In genomic region chr1:109619655-109620395, GRCh38 we compare ENCODE assay signal across 8 cellular contexts. TPM values are rescaled to one million over a fixed set of nuclear protein-coding genes. Genes with fewer than 3 reads are reported as not detected.
DNase-seq lines count a peak whose midpoint lies in the region; ATAC-seq, FAIRE-seq and TF ChIP-seq lines count a peak whose summit lies in the region.

TSS of gene AMPD2 (plus strand) at chr1:109619837. CDS start at chr1:109621176, 1,339 bp downstream.

- CTCF ChIA-PET in WTC11 (lab: Charles Lee), result interaction anchor here (0.5 to 2.8 kb wide), 18 partner anchors 10 to 171 kb away, joined by 3 to 44 read pairs (median 4); partner anchors contain the start of genes CYB561D1 and GNAI3

- H3K9me3 ChIP-seq in keratinocyte (ENCODE audit: control insufficient read depth, low read depth, low read length), result no peaks in the 10 kb centered on the region

- H3K9me1 ChIP-seq in keratinocyte (ENCODE audit: control insufficient read depth, extremely low read depth, insufficient read depth, low read length), result no peaks in the 10 kb centered on the region

- H3K9ac ChIP-seq in keratinocyte (ENCODE audit: control insufficient read depth, extremely low read depth, insufficient read depth, low read length), result peak within 1 kb of the TSS; percentile 90

- no peaks in the 10 kb centered on the region for H3K36me3 ChIP-seq in keratinocyte (ENCODE audit: control insufficient read depth in 2 of 2, extremely low read depth in 1 of 2, insufficient read depth in 2 of 2, low read length in 2 of 2)

- peak within 1 kb of the TSS; percentile 99 for H3K4me2 ChIP-seq in keratinocyte (ENCODE audit: control insufficient read depth, extremely low read depth, insufficient read depth, low read depth, low read length)

- DNase-seq in GM12892 (ENCODE audit: insufficient read length), result peak; percentile 69
- DNase-seq in NCI-H146 treated with DMSO at 0.1 percent for 48 hours (lab: John Stamatoyannopoulos, UW; ENCODE audit: unreplicated experiment), result peak; percentile 39
- DNase-seq in WTC11 (ENCODE audit: low spot score), result peak; percentile 76
- peak in 13 of 61 donors; percentile 21 to 65 (median 36) for DNase-seq in caudate nucleus (lab: John Stamatoyannopoulos, UW)
- no peak for DNase-seq in keratinocyte (ENCODE audit: low read depth, low spot score)
- DNase-seq in stimulated activated CD4-positive, alpha-beta T cell treated with anti-CD3 and anti-CD28 coated beads, Interleukin-15, amount 100 ng/mL, for 48 hours (ENCODE audit: low read depth in 2 of 2), result peak; percentile 50 to 67
- DNase-seq in putamen (ENCODE audit: low spot score), result no peak

- H3K27me3 Mint-ChIP-seq in WTC11 (ENCODE audit: low read depth), result no peaks in the 10 kb centered on the region

- ATAC-seq in HG02610 (IDR thresholded peaks at IDR 0.05; ENCODE audit: unreplicated experiment), result peak; percentile 48
- ATAC-seq in WTC11, result peak; percentile 59

- H3K4me1 Mint-ChIP-seq in WTC11, result peaks cover 40% of the 10 kb centered on the region

- H3K36me3 Mint-ChIP-seq in WTC11, result no peaks in the 10 kb centered on the region

- POLR2A ChIA-PET in WTC11 (lab: Charles Lee), result interaction anchor here (1.0 to 2.6 kb wide), 2 partner anchors 24 to 71 kb away, joined by 3 to 13 read pairs; partner anchors contain the start of gene GNAI3

- H3K9me3 Mint-ChIP-seq in WTC11, result no peaks in the 10 kb centered on the region

- TF ChIP-seq POLR2A in GM12892 (IDR thresholded peaks at IDR 0.05; ENCODE audit: low read depth, low read length), result peak; percentile 85; the same call in 1 of the 2 replicates

- H3K27ac Mint-ChIP-seq in WTC11, result peak within 1 kb of the TSS; percentile 92

- peak within 1 kb of the TSS; percentile 97 for H3K4me3 Mint-ChIP-seq in WTC11

- no peak for TF ChIP-seq CTCF in WTC11 (IDR thresholded peaks at IDR 0.05)
- TF ChIP-seq CTCF in keratinocyte (optimal IDR thresholded peaks at IDR 0.05 in 1 of 3, IDR thresholded peaks at IDR 0.05 in 1 of 3, conservative IDR thresholded peaks at IDR 0.05 in 1 of 3; ENCODE audit: extremely low read depth in 1 of 3, insufficient read depth in 2 of 3, low read length in 3 of 3), result no peak

- peaks cover 48% of the 10 kb centered on the region for H3K79me2 ChIP-seq in keratinocyte (ENCODE audit: control insufficient read depth, insufficient read depth, low read length)

- peak within 1 kb of the TSS; percentile 66 to 95 (median 89) for H3K4me3 ChIP-seq in keratinocyte (ENCODE audit: control insufficient read depth in 2 of 3, extremely low read depth in 1 of 3, insufficient read depth in 2 of 3, low read depth in 1 of 3, low read length in 3 of 3)

- dilution Hi-C loops in keratinocyte (cut with MboI; ENCODE audit: extremely low pct_ligation_motif_present, low sequenced_read_pairs), result no loop called here

- H4K20me1 ChIP-seq in keratinocyte (ENCODE audit: control insufficient read depth, extremely low read depth, insufficient read depth, low read length), result no peaks in the 10 kb centered on the region

- H3K27me3 ChIP-seq in keratinocyte (ENCODE audit: control insufficient read depth, extremely low read depth, insufficient read depth, low read length), result no peaks in the 10 kb centered on the region

- H2AFZ ChIP-seq in keratinocyte (ENCODE audit: control insufficient read depth, low read length), result peak within 1 kb of the TSS; percentile 89

- FAIRE-seq in GM12892 (lab: Jason Lieb, UNC) (peak; percentile 90), keratinocyte (lab: Jason Lieb, UNC) (no peak)

- H3K27ac ChIP-seq in caudate nucleus (ENCODE audit: low read depth, low read length), result peak within 1 kb of the TSS; percentile 93
- H3K27ac ChIP-seq in keratinocyte (ENCODE audit: control insufficient read depth, insufficient read depth, low read length), result peak within 1 kb of the TSS; percentile 87

- peaks cover 24% of the 10 kb centered on the region for H3K4me1 ChIP-seq in keratinocyte (ENCODE audit: control insufficient read depth, extremely low read depth, insufficient read depth, low read length)

TF ChIP-seq in WTC11, 78 proteins besides CTCF, POLR2A, EP300 and RAD21 (continues in another document):
- TF ChIP-seq ERG (CRISPR knock-in tag; IDR thresholded peaks at IDR 0.05) (no peak), ESRRA (CRISPR knock-in tag; IDR thresholded peaks at IDR 0.05; ENCODE audit: borderline replicate concordance) (no peak), ZNF512 (CRISPR knock-in tag; IDR thresholded peaks at IDR 0.05; ENCODE audit: borderline replicate concordance) (no peak), PRDM15 (CRISPR knock-in tag; IDR thresholded peaks at IDR 0.05) (no peak), ZNF121 (CRISPR knock-in tag; IDR thresholded peaks at IDR 0.05) (0 out of 2 replicates have a peak, but pooled peaks have one; percentile 4), ATF1 (CRISPR knock-in tag; IDR thresholded peaks at IDR 0.05) (0 out of 2 replicates have a peak, but pooled peaks have one; percentile 14), CREM (CRISPR knock-in tag; IDR thresholded peaks at IDR 0.05) (no peak), GRHL2 (CRISPR knock-in tag; IDR thresholded peaks at IDR 0.05; ENCODE audit: insufficient replicate concordance, severe bottlenecking) (no peak), TEAD4 (CRISPR knock-in tag; IDR thresholded peaks at IDR 0.05) (no peak)

RNA-seq across cellular contexts. Expression of gene AMPD2, which starts in this region (rescaled TPM):
- polyA plus RNA-seq in GM12892 (2012; ENCODE audit: missing spikeins), result 28.2 TPM
- 51.8 to 79.8 TPM (median 60.0 TPM) in 3 replicates for total RNA-seq in WTC11 (2021)
- 17.6 to 23.6 TPM (median 21.4 TPM) in 3 replicates for polyA plus RNA-seq in keratinocyte
- 8.5 TPM for polyA plus RNA-seq in keratinocyte (2011; ENCODE audit: low read depth)
- 10.8 and 13.0 TPM in 2 replicates for polyA plus RNA-seq in keratinocyte (2011; cell fraction: cytosol; rRNA removed)
- 77.6 and 98.9 TPM in 2 replicates for polyA plus RNA-seq in keratinocyte (2011; cell fraction: nucleus; rRNA removed)
- 22.2 and 24.5 TPM in 2 replicates for polyA plus RNA-seq in keratinocyte (2012; ENCODE audit: low replicate concordance)
- 30.5 to 75.5 TPM (median 37.9 TPM) in 3 replicates for polyA minus RNA-seq in keratinocyte
- polyA minus RNA-seq in keratinocyte (2011; cell fraction: cytosol; rRNA and poly(A)+ RNA removed), result 22.4 TPM
- 34.0 and 39.4 TPM in 2 replicates for polyA minus RNA-seq in keratinocyte (2011; cell fraction: nucleus; rRNA and poly(A)+ RNA removed)

Comparison
In these comparisons a context has a peak if more than half of its experiments do, and no peak if none do; other contexts are left out.
1. DNase-seq: peak in GM12892 (single experiment), NCI-H146 treated with DMSO at 0.1 percent for 48 hours (single experiment), WTC11 (single experiment) and stimulated activated CD4-positive, alpha-beta T cell treated with anti-CD3 and anti-CD28 coated beads, Interleukin-15, amount 100 ng/mL, for 48 hours (2 of 2); none in keratinocyte (single experiment) and putamen (single experiment).